ENCODE assay signal across 9 cellular contexts in the genomic region with DNA sequence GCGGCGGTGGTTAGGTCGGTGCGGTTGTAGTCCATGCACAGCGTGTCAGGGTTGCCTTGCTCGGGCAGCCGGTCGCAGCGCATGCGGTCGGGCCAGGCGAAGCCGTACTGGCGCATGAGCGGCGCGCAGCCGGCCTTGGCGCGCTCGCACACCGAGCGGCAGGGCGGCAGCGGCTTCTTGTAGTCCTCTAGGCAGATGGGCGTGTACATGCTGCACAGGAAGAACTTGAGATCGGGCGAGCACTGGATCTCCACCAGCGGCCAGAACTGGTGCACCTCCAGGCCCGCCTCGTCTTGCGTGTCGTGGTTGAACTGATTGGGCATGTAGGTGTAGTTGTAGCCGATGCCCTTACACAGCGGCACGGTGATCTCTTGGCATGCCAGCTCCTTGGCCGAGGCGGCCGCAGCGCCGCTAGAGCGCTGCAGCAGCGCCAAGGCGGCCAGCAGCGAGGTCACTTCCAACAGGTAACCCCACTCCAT. TPM values are rescaled to one million over a fixed set of nuclear protein-coding genes. Genes with fewer than 3 reads are reported as not detected.
DNase-seq lines count a peak whose midpoint lies in the region; ATAC-seq and TF ChIP-seq lines count a peak whose summit lies in the region.
"Had no signal": no experiment of that assay in that cellular context is flagged by ENCODE, and none has a peak within 500 bp of the region (broad histone marks: within the 10 kb centered on the region; RNA-seq: fewer than 3 reads in every experiment).

No MANE protein-coding gene starts in this region.

- peaks cover 67% of the 10 kb centered on the region for H3K4me1 ChIP-seq in left ventricle myocardium inferior

- DNase-seq in CD1c-positive myeloid dendritic cell (ENCODE audit: extremely low spot score) (peak; percentile 62), OCI-M2 (lab: John Stamatoyannopoulos, UW; ENCODE audit: unreplicated experiment) (peak; percentile 3), amniotic epithelial cell (ENCODE audit: low read depth) (peak; percentile 83), left ventricle myocardium inferior (peak; percentile 63), posterior cingulate gyrus (peak in 9 of 10 donors; percentile 45 to 93 (median 57))

- H3K36me3 ChIP-seq in left ventricle myocardium inferior = no peaks in the 10 kb centered on the region

- peak overlapping the region; percentile 99 for H3K27ac ChIP-seq in left ventricle myocardium inferior (replicated peaks)

- peak overlapping the region; percentile 88 for H3K4me3 ChIP-seq in left ventricle myocardium inferior

- intact Hi-C loops in left ventricle myocardium inferior (cut with micrococcal nuclease) = no loop called here
- intact Hi-C loops in posterior cingulate gyrus (cut with DNase I) = loop anchor here (5.0 kb wide), 1 partner anchor 519 kb away; no protein-coding TSS in a partner anchor

- H3K27me3 ChIP-seq in left ventricle myocardium inferior (ENCODE audit: low read depth) = no peaks in the 10 kb centered on the region

- TF ChIP-seq CTCF in left ventricle myocardium inferior (IDR thresholded peaks at IDR 0.05; ENCODE audit: borderline replicate concordance) = no peak

- H3K9me3 ChIP-seq in left ventricle myocardium inferior (replicated peaks) = no peaks in the 10 kb centered on the region

- ATAC-seq in GM18909 (IDR thresholded peaks at IDR 0.05; ENCODE audit: poor library complexity, unreplicated experiment) (peak; percentile 37), HG03342 (IDR thresholded peaks at IDR 0.05; ENCODE audit: unreplicated experiment) (peak; percentile 32), HG03460 (IDR thresholded peaks at IDR 0.05; ENCODE audit: unreplicated experiment) (no peak)

RNA-seq across cellular contexts. Expression of a gene that starts 1.1 kb away (rescaled TPM):
- 6.6 TPM for total RNA-seq in left ventricle myocardium inferior

RNA-seq across cellular contexts. Expression of a gene that starts 35.8 kb away (rescaled TPM):
- total RNA-seq in left ventricle myocardium inferior = not detected
- total RNA-seq: temporal lobe had no signal

Comparison
In these comparisons a context has a peak if more than half of its experiments do, and no peak if none do; other contexts are left out.
1. DNase-seq: peak in every context shown above with its lines; median percentile 83 in amniotic epithelial cell; 63 in left ventricle myocardium inferior; 62 in CD1c-positive myeloid dendritic cell; 57 in posterior cingulate gyrus; 3 in OCI-M2.